In the genomic region with DNA sequence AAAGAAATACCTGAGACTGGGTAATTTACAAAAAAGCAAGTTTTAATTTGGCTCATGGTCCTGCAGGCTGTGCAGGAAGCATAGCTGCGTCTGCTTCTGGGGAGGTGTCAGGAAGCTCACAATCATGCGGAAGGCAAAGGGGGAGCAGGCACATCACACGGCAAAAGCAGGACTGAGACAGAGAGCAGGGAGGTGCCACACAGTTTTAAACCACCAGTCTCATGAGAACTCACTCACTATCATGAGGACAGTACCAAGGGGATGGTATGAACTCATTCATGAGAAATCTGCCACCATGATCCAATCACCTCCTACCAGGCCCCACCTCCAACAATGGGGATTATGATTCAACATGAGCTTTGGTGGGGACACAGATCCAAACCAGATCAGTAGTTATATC, we compare ENCODE assay signal across 24 cellular contexts.
A peak's percentile ranks its signal among the peaks of the same experiment; 100 is the strongest.
DNase-seq lines count a peak whose midpoint lies in the region; ATAC-seq lines count a peak whose summit lies in the region.
"Had no signal": no experiment of that assay in that cellular context is flagged by ENCODE, and none has a peak within 500 bp of the region (broad histone marks: within the 10 kb centered on the region; RNA-seq: fewer than 3 reads in every experiment).

No MANE protein-coding gene starts in this region.

- H3K9me3 Mint-ChIP-seq in activated CD4-positive, alpha-beta memory T cell treated with anti-CD3 and anti-CD28 coated beads, Interleukin-2, amount 10 ng/mL, durations not matched to agents 7 days and 5 days, result no peaks in the 10 kb centered on the region
- H3K9me3 Mint-ChIP-seq in activated CD4-positive, alpha-beta memory T cell treated with anti-CD3 and anti-CD28 coated beads for 36 hours, result no peaks in the 10 kb centered on the region

- ATAC-seq in HG02981 (IDR thresholded peaks at IDR 0.05; ENCODE audit: unreplicated experiment), result no peak
- ATAC-seq: A549, left cardiac atrium had no signal

- H3K27me3 Mint-ChIP-seq in activated CD4-positive, alpha-beta memory T cell treated with anti-CD3 and anti-CD28 coated beads, Interleukin-2, amount 10 ng/mL, durations not matched to agents 7 days and 5 days, result no peaks in the 10 kb centered on the region
- no peaks in the 10 kb centered on the region for H3K27me3 Mint-ChIP-seq in activated CD4-positive, alpha-beta memory T cell treated with anti-CD3 and anti-CD28 coated beads for 36 hours
- H3K27me3 Mint-ChIP-seq: B cell had no signal

- CTCF ChIA-PET in activated CD4-positive, alpha-beta memory T cell treated with anti-CD3 and anti-CD28 coated beads, Interleukin-2, amount 10 ng/mL, durations not matched to agents 7 days and 5 days (lab: Charles Lee), result interaction anchor here (1.2 to 3.3 kb wide), 8 partner anchors 11 to 98 kb away, joined by 5 to 44 read pairs (median 10); a partner anchor contains a TSS
- CTCF ChIA-PET in activated CD4-positive, alpha-beta memory T cell treated with anti-CD3 and anti-CD28 coated beads for 36 hours (lab: Charles Lee), result interaction anchor here (0.6 to 2.9 kb wide), 10 partner anchors 11 to 233 kb away, joined by 3 to 18 read pairs (median 6); no protein-coding TSS in a partner anchor

- intact Hi-C loops in activated CD4-positive, alpha-beta memory T cell treated with anti-CD3 and anti-CD28 coated beads for 36 hours (cut with micrococcal nuclease), result loop anchor here (2.0 kb wide), 2 partner anchors 32 to 96 kb away; a partner anchor contains a TSS

- peak overlapping the region; percentile 44 for H3K27ac Mint-ChIP-seq in activated CD4-positive, alpha-beta memory T cell treated with anti-CD3 and anti-CD28 coated beads, Interleukin-2, amount 10 ng/mL, durations not matched to agents 7 days and 5 days
- no peak overlapping the region for H3K27ac Mint-ChIP-seq in activated CD4-positive, alpha-beta memory T cell treated with anti-CD3 and anti-CD28 coated beads for 36 hours
- H3K27ac Mint-ChIP-seq: B cell had no signal

- H3K4me1 Mint-ChIP-seq in activated CD4-positive, alpha-beta memory T cell treated with anti-CD3 and anti-CD28 coated beads, Interleukin-2, amount 10 ng/mL, durations not matched to agents 7 days and 5 days, result peaks cover 31% of the 10 kb centered on the region
- H3K4me1 Mint-ChIP-seq in activated CD4-positive, alpha-beta memory T cell treated with anti-CD3 and anti-CD28 coated beads for 36 hours (ENCODE audit: low read depth), result peaks cover 16% of the 10 kb centered on the region

- peaks cover 22% of the 10 kb centered on the region for H3K36me3 Mint-ChIP-seq in activated CD4-positive, alpha-beta memory T cell treated with anti-CD3 and anti-CD28 coated beads, Interleukin-2, amount 10 ng/mL, durations not matched to agents 7 days and 5 days (ENCODE audit: low read depth)
- peaks cover 3% of the 10 kb centered on the region for H3K36me3 Mint-ChIP-seq in activated CD4-positive, alpha-beta memory T cell treated with anti-CD3 and anti-CD28 coated beads for 36 hours

- H3K4me3 Mint-ChIP-seq in activated CD4-positive, alpha-beta memory T cell treated with anti-CD3 and anti-CD28 coated beads, Interleukin-2, amount 10 ng/mL, durations not matched to agents 7 days and 5 days, result no peak overlapping the region
- H3K4me3 Mint-ChIP-seq in activated CD4-positive, alpha-beta memory T cell treated with anti-CD3 and anti-CD28 coated beads for 36 hours, result no peak overlapping the region
- H3K4me3 Mint-ChIP-seq: B cell had no signal

- POLR2A ChIA-PET in activated CD4-positive, alpha-beta memory T cell treated with anti-CD3 and anti-CD28 coated beads, Interleukin-2, amount 10 ng/mL, durations not matched to agents 7 days and 5 days (lab: Charles Lee), result interaction anchor here (0.7 to 1.8 kb wide), 2 partner anchors 16 to 36 kb away, joined by 4 to 6 read pairs; no protein-coding TSS in a partner anchor
- POLR2A ChIA-PET in activated CD4-positive, alpha-beta memory T cell treated with anti-CD3 and anti-CD28 coated beads for 36 hours (lab: Charles Lee), result interaction anchor here (1.4 kb wide), 1 partner anchor 96 kb away, joined by 4 read pairs; a partner anchor contains a TSS

- DNase-seq in activated CD4-positive, alpha-beta memory T cell treated with anti-CD3 and anti-CD28 coated beads, Interleukin-2, amount 10 ng/mL, durations not matched to agents 7 days and 5 days, result no peak
- no peak for DNase-seq in activated CD4-positive, alpha-beta memory T cell treated with anti-CD3 and anti-CD28 coated beads for 36 hours
- peak; percentile 38 for DNase-seq in ELR (ENCODE audit: low read depth)
- DNase-seq in UCSD-AML1 (lab: John Stamatoyannopoulos, UW; ENCODE audit: unreplicated experiment), result peak; percentile 15
- peak; percentile 42 to 60 for DNase-seq in lung microvascular endothelial cell (ENCODE audit: low read depth in 2 of 2)
- DNase-seq in GM19240 (ENCODE audit: insufficient read length, low spot score), result no peak
- no peak for DNase-seq in NCI-H1092 (lab: John Stamatoyannopoulos, UW)
- DNase-seq: activated CD4-positive, alpha-beta T cell treated with anti-CD3 and anti-CD28 coated beads, Interleukin-2, amount 50 U/mL, for 1 hour; activated naive CD4-positive, alpha-beta T cell treated with anti-CD3 and anti-CD28 coated beads, Interleukin-2, amount 50 U/mL, for 16 hours; activated T-cell treated with anti-CD3 and anti-CD28 coated beads, Interleukin-2, amount 50 U/mL, for 1 hour; central memory CD4-positive, alpha-beta T cell; DMS53; head of caudate nucleus; left cardiac atrium; NCI-H187; NCI-H2171 treated with DMSO at 0.1 percent for 48 hours; NCI-H524; occipital lobe; PC-9; small intestine; stimulated activated CD4-positive, alpha-beta T cell treated with anti-CD3 and anti-CD28 coated beads, Interleukin-1b, Interleukin-23, amount 100 ng/mL, for 48 hours had no signal

Comparison
In these comparisons a context has a peak if more than half of its experiments do, and no peak if none do; other contexts are left out.
1. DNase-seq: peak in ELR (single experiment), UCSD-AML1 (single experiment) and lung microvascular endothelial cell (2 of 2); none in activated CD4-positive, alpha-beta memory T cell treated with anti-CD3 and anti-CD28 coated beads, Interleukin-2, amount 10 ng/mL, durations not matched to agents 7 days and 5 days (single experiment), activated CD4-positive, alpha-beta memory T cell treated with anti-CD3 and anti-CD28 coated beads for 36 hours (single experiment), GM19240 (single experiment) and NCI-H1092 (single experiment).